ENCODE assay signal across 8 cellular contexts in the genomic region with DNA sequence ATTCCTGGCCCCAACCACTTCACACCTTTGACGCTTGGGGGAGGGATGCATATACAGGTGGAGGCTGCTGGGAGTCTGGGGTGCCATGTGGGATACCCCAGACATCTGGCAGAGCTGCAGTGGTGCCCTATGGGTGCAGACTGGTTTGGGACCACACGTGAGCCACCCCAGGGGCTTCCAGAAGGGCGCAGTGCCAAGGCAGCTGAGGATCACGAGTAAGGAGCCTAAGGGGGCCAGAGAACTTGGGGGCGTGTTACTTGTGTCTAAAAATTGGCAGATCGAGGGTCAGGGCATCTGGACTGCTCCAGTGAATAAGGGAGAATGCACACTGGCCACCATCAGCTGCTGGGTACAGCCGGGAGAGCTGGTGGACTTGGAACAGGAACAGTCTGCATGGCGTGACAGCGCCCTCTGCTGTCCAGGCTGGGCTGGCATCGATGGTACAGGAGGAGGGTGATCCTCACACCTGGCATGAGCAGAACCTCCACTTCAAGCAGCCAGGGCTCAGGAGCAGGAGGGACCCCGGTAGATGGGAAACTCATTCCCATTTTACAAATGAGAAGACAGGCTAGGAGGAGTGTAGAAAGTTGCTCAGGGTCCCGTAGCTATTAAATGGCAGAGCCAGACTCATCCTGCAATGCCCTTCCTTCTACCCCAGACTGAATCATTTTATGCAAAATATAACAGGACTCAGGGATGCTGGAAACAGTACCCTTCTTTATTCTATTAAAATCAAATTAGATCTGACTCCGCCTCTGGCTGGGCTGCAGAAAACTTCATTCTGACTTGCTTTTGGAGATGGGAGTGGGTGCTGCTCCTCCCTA.
A peak's percentile ranks its signal among the peaks of the same experiment; 100 is the strongest.
DNase-seq lines count a peak whose midpoint lies in the region; ATAC-seq, FAIRE-seq and TF ChIP-seq lines count a peak whose summit lies in the region.

No MANE protein-coding gene starts in this region.

- ATAC-seq in HG02678 (IDR thresholded peaks at IDR 0.05; ENCODE audit: unreplicated experiment) (peak; percentile 60), HG03025 (IDR thresholded peaks at IDR 0.05; ENCODE audit: low FRiP score, unreplicated experiment) (no peak)

- H3K36me3 ChIP-seq in kidney (ENCODE audit: control insufficient read depth in 1 of 2, insufficient read depth in 2 of 2, low read length in 2 of 2) = no peaks in the 10 kb centered on the region

- intact Hi-C loops in kidney (cut with DNase I) = loop anchor here (5.0 to 10.0 kb wide), 2 partner anchors 87 to 179 kb away; no protein-coding TSS in a partner anchor

- DNase-seq in Caki2 (ENCODE audit: low read depth) (peak; percentile 75), NCI-H510A (lab: John Stamatoyannopoulos, UW) (peak; percentile 61), caudate nucleus (lab: John Stamatoyannopoulos, UW) (peak; percentile 19 to 94 (median 81)), kidney (peak; percentile 93)
- DNase-seq in activated CD4-positive, CD25-positive, alpha-beta regulatory T cell treated with anti-CD3 and anti-CD28 coated beads, Interleukin-2, amount 50 U/mL, for 72 hours = peak; percentile 82
- peak; percentile 59 to 71 (median 66) for DNase-seq in stimulated activated CD4-positive, alpha-beta T cell treated with anti-CD3 and anti-CD28 coated beads, Interleukin-1b, Interleukin-23, amount 100 ng/mL, for 24 hours (ENCODE audit: low read depth in 4 of 4, low spot score in 1 of 4)

- H3K4me1 ChIP-seq in kidney (ENCODE audit: control insufficient read depth in 1 of 2, insufficient read depth in 1 of 2, low read depth in 1 of 2, low read length in 2 of 2) = peaks cover 3 to 4% of the 10 kb centered on the region in 2 donors

- H3K27ac ChIP-seq in caudate nucleus (ENCODE audit: low read depth, low read length) = peak overlapping the region; percentile 28
- H3K27ac ChIP-seq in kidney (ENCODE audit: low read depth in 2 of 2, low read length in 2 of 2) = no peak overlapping the region

- no peak overlapping the region for H3K9ac ChIP-seq in kidney (ENCODE audit: low read length in 2 of 2)

- in situ Hi-C loops in Caki2 (cut with HindIII; ENCODE audit: low pct_unique_long_range_greater_than_20kb, low sequenced_read_pairs) = no loop called here

- H3K9me3 ChIP-seq in kidney (ENCODE audit: control insufficient read depth in 1 of 2, low read length in 2 of 2) = no peaks in the 10 kb centered on the region

- no peak for FAIRE-seq in kidney (lab: Jason Lieb, UNC)

- peak; percentile 99 for TF ChIP-seq CTCF in kidney (IDR thresholded peaks at IDR 0.05; ENCODE audit: borderline replicate concordance, extremely low read depth, insufficient read depth)

- no peak overlapping the region for H3K4me3 ChIP-seq in kidney (ENCODE audit: low read length in 2 of 2)
